Comparison of ENCODE assay signal across 7 cellular contexts in the genomic region with DNA sequence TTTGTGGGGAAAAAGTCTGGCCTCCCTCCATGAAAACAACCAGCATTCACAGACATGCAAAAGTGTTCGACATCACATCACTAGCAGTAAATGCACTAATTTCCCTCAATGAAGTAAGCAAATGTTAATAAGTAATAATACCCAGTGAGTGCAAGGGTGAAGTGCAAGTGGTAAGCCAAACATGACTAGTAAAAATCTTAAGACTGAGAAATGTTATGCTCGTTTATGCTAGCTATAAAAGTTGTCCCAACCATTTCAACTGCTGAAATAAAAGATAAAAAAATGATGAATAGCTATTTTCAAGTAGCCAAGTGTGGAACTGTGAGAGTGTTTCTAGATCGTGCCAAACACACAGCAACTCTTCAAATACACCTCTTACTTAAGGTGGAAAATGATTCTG. TPM values are rescaled to one million over a fixed set of nuclear protein-coding genes. Genes with fewer than 3 reads are reported as not detected.
"Had no signal": no experiment of that assay in that cellular context is flagged by ENCODE, and none has a peak within 500 bp of the region (broad histone marks: within the 10 kb centered on the region; RNA-seq: fewer than 3 reads in every experiment).

No MANE protein-coding gene starts in this region.

- H3K27ac Mint-ChIP-seq: IgD-negative memory B cell had no signal

- H3K36me3 Mint-ChIP-seq: IgD-negative memory B cell had no signal

- FAIRE-seq: HepG2, HTR-8/SVneo had no signal

- H3K27ac ChIP-seq: HL-60 had no signal

- H3K27me3 Mint-ChIP-seq: IgD-negative memory B cell had no signal

- H3K4me1 Mint-ChIP-seq: IgD-negative memory B cell had no signal

- H3K4me3 Mint-ChIP-seq: IgD-negative memory B cell had no signal

- ATAC-seq: HepG2 had no signal

- DNase-seq: IMR-90, KBM-7, KG1 had no signal

- H3K9me3 Mint-ChIP-seq: IgD-negative memory B cell had no signal

RNA-seq across cellular contexts. Expression of gene TSPAN12, which starts 43.4 kb away (rescaled TPM):
- polyA plus RNA-seq: IgD-negative memory B cell had no signal
